ENCODE assay signal across 8 cellular contexts in genomic region chrX:19040373-19040772, GRCh38. TPM values are rescaled to one million over a fixed set of nuclear protein-coding genes. Genes with fewer than 3 reads are reported as not detected.
DNase-seq lines count a peak whose midpoint lies in the region; ATAC-seq and TF ChIP-seq lines count a peak whose summit lies in the region.

No MANE protein-coding gene starts in this region.

- H3K4me1 ChIP-seq in A673 (ENCODE audit: insufficient read depth, low read length, poor library complexity, severe bottlenecking), result peaks cover 19% of the 10 kb centered on the region
- no peaks in the 10 kb centered on the region for H3K4me1 ChIP-seq in hepatocyte (ENCODE audit: insufficient read depth)
- H3K4me1 ChIP-seq in HAP-1, result no peaks in the 10 kb centered on the region

- no peaks in the 10 kb centered on the region for H3K79me2 ChIP-seq in hepatocyte

- H3K4me3 ChIP-seq in A673 (ENCODE audit: low read depth, low read length, poor library complexity, severe bottlenecking) (no peak overlapping the region), SK-N-MC (no peak overlapping the region), hepatocyte (no peak overlapping the region), HAP-1 (no peak overlapping the region)

- in situ Hi-C loops in GM13977 (cut with MboI; ENCODE audit: low pct_unique_long_range_greater_than_20kb, low sequenced_read_pairs, unreplicated experiment), result loop anchor here (25.0 kb wide), 1 partner anchor 297 kb away; the partner anchor contains the start of gene PDHA1
- in situ Hi-C loops in HAP-1 (cut with MboI; ENCODE audit: low sequenced_read_pairs), result no loop called here

- DNase-seq in A673 (ENCODE audit: low spot score) (peak; percentile 23), GM13977 (ENCODE audit: low spot score) (no peak), SK-N-MC (ENCODE audit: low read depth, low spot score) (no peak), hepatocyte (ENCODE audit: low spot score) (no peak), HAP-1 (ENCODE audit: low spot score in 2 of 2) (no peak), C1 segment of cervical spinal cord (lab: John Stamatoyannopoulos, UW) (no peak)

- no peaks in the 10 kb centered on the region for H4K20me1 ChIP-seq in hepatocyte (ENCODE audit: insufficient read depth, poor library complexity, severe bottlenecking)

- intact Hi-C loops in A673 (cut with micrococcal nuclease; ENCODE audit: unreplicated experiment), result loop anchor here (2.0 to 5.0 kb wide), 2 partner anchors 136 to 292 kb away; no protein-coding TSS in a partner anchor

- peak; percentile 62; the same call in 1 of the 2 replicates for TF ChIP-seq CTCF in A673 (conservative IDR thresholded peaks at IDR 0.05; ENCODE audit: low read depth, low read length)
- TF ChIP-seq CTCF in GM13977 (IDR thresholded peaks at IDR 0.05; ENCODE audit: extremely low read depth, insufficient read depth, missing control alignments), result peak; percentile 30
- peak; percentile 48 for TF ChIP-seq CTCF in hepatocyte (IDR thresholded peaks at IDR 0.05; ENCODE audit: poor library complexity)

- H3K9ac ChIP-seq in SK-N-MC (ENCODE audit: insufficient read length), result no peak overlapping the region

- H3K9me2 ChIP-seq in hepatocyte (replicated peaks; ENCODE audit: insufficient read depth), result no peaks in the 10 kb centered on the region

- H3K27ac ChIP-seq in A673 (ENCODE audit: low read depth, low read length, poor library complexity, severe bottlenecking), result no peak overlapping the region
- peak overlapping the region; percentile 42; the same call in 1 of the 2 replicates for H3K27ac ChIP-seq in SK-N-MC
- H3K27ac ChIP-seq in hepatocyte, result no peak overlapping the region

- ATAC-seq in HG03521 (IDR thresholded peaks at IDR 0.05; ENCODE audit: unreplicated experiment), result no peak
- no peak for ATAC-seq in HG02981 (IDR thresholded peaks at IDR 0.05; ENCODE audit: unreplicated experiment)

- CTCF ChIA-PET in A673 (lab: Charles Lee), result interaction anchor here (0.6 to 2.8 kb wide), 6 partner anchors 10 to 293 kb away, joined by 3 to 18 read pairs (median 6); partner anchors contain the start of gene ADGRG2

- BruUV-seq in A673 (replicated peaks; lab: Mats Ljungman, UMichigan), result no TSS peak

- H3K4me2 ChIP-seq in hepatocyte, result no peak overlapping the region

- H3K36me3 ChIP-seq in A673 (ENCODE audit: insufficient read depth, low read length, poor library complexity, severe bottlenecking) (peaks cover 19% of the 10 kb centered on the region), SK-N-MC (ENCODE audit: insufficient read depth, low read length) (no peaks in the 10 kb centered on the region), hepatocyte (replicated peaks; ENCODE audit: insufficient read depth, low read depth) (no peaks in the 10 kb centered on the region), HAP-1 (replicated peaks) (no peaks in the 10 kb centered on the region)

- WGBS in hepatocyte (ENCODE audit: low lambda C conversion rate, missing lambda C conversion rate), result 32% methylated on average over 3 of the region's 3 CpGs

- H3K9me3 ChIP-seq in A673 (ENCODE audit: low read depth, low read length, poor library complexity, severe bottlenecking) (no peaks in the 10 kb centered on the region), SK-N-MC (ENCODE audit: low read depth, low read length) (no peaks in the 10 kb centered on the region), hepatocyte (ENCODE audit: low read depth) (no peaks in the 10 kb centered on the region), HAP-1 (no peaks in the 10 kb centered on the region)

- no peaks in the 10 kb centered on the region for H3K27me3 ChIP-seq in A673 (replicated peaks; ENCODE audit: insufficient read depth, low read depth, low read length, poor library complexity)
- H3K27me3 ChIP-seq in hepatocyte, result no peaks in the 10 kb centered on the region
- H3K27me3 ChIP-seq in HAP-1 (ENCODE audit: low read depth), result no peaks in the 10 kb centered on the region

- POLR2A ChIA-PET in A673 (lab: Charles Lee; ENCODE audit: low non-redundant PET), result no interaction called here

- no peak overlapping the region for H2AFZ ChIP-seq in hepatocyte

RNA-seq across cellular contexts. Expression of gene PHKA2, which starts 56.5 kb away (rescaled TPM):
- 31.4 and 42.2 TPM in 2 replicates for total RNA-seq in A673 (2021)
- total RNA-seq in hepatocyte, result 30.5 and 35.7 TPM in 2 replicates
- polyA plus RNA-seq in hepatocyte, result 26.4 and 38.9 TPM in 2 replicates
